Comparison of ENCODE assay signal across 8 cellular contexts in the genomic region with DNA sequence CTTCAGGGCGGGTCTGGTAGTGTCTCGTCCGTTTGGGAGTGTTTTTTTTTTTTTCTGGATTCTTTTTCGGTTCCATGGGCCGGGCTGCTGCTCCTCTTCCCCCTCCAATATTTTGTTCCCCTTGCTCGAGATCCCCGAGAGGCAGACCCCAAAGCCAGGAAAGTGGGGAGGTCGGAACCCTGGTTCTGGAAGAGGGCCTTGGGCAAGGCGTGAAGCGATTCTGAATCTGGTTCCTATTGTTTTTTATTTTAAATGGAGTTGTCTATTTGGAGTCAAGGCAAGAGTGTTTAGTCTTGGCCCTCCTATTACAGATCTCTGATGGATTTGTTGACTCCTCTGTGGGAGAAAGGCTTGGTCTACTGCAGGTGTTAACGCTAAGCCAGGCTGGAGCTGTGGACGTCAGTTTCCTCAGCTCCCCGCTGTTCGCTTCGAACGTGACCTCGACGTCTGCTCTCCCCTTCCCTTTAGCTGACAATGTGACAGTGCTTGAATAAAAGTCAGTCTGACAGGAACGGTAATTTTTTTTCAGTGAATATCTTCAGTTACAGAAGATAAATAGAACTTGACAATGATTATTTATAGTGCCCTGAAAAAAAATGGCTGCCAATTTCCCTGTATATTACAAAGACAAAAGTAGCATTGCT. TPM values are rescaled to one million over a fixed set of nuclear protein-coding genes. Genes with fewer than 3 reads are reported as not detected.
A peak's percentile ranks its signal among the peaks of the same experiment; 100 is the strongest.
DNase-seq lines count a peak whose midpoint lies in the region; ATAC-seq, FAIRE-seq and TF ChIP-seq lines count a peak whose summit lies in the region.

No MANE protein-coding gene starts in this region.

- no peaks in the 10 kb centered on the region for H3K9me3 ChIP-seq in tibial artery

- intact Hi-C loops in Right ventricle myocardium superior (cut with DNase I) = no loop called here
- intact Hi-C loops in Right ventricle myocardium inferior (cut with DNase I) = loop anchor here (2.0 to 5.0 kb wide), 2 partner anchors 70 to 225 kb away; partner anchors contain the start of gene EFR3B
- intact Hi-C loops in tibial artery (cut with DNase I; ENCODE audit: low total_unique reads) = no loop called here

- peak; percentile 48 for DNase-seq in Right ventricle myocardium superior
- no peak for DNase-seq in Right ventricle myocardium inferior (ENCODE audit: missing footprints)
- peak; percentile 57 for DNase-seq in NCI-H748 treated with DMSO at 0.1 percent for 48 hours (lab: John Stamatoyannopoulos, UW)
- peak; percentile 58 for DNase-seq in activated T-cell treated with anti-CD3 and anti-CD28 coated beads, Interleukin-2, amount 50 U/mL, for 24 hours
- peak; percentile 35 for DNase-seq in fibroblast of mammary gland (ENCODE audit: low read depth)
- DNase-seq in tibial artery = peak; percentile 38 to 69
- no peak for DNase-seq in GM12892 (ENCODE audit: insufficient read length)

- peak; percentile 9 for ATAC-seq in Right ventricle myocardium superior (ENCODE audit: poor library complexity)
- ATAC-seq in Right ventricle myocardium inferior = no peak

- H3K36me3 Mint-ChIP-seq in activated T-cell treated with anti-CD3 and anti-CD28 coated beads, Interleukin-2, amount 50 U/mL, for 24 hours (ENCODE audit: low read depth) = peaks cover 20% of the 10 kb centered on the region
- no peaks in the 10 kb centered on the region for H3K36me3 Mint-ChIP-seq in nephron (ENCODE audit: low read depth)

- H3K27ac Mint-ChIP-seq in activated T-cell treated with anti-CD3 and anti-CD28 coated beads, Interleukin-2, amount 50 U/mL, for 24 hours = peak overlapping the region; percentile 100
- peak overlapping the region; percentile 100 for H3K27ac Mint-ChIP-seq in nephron

- no peaks in the 10 kb centered on the region for H3K27me3 ChIP-seq in tibial artery

- peaks cover 0 to 26% (median 11%) of the 10 kb centered on the region in 4 donors for H3K4me1 ChIP-seq in tibial artery

- peak overlapping the region; percentile 95 for H3K4me3 Mint-ChIP-seq in activated T-cell treated with anti-CD3 and anti-CD28 coated beads, Interleukin-2, amount 50 U/mL, for 24 hours
- peak overlapping the region; percentile 99 to 100 (median 99) for H3K4me3 Mint-ChIP-seq in nephron

- no peak for FAIRE-seq in GM12892 (lab: Jason Lieb, UNC)

- H3K27ac ChIP-seq in tibial artery = peak overlapping the region; percentile 98 to 99

- no peaks in the 10 kb centered on the region for H3K27me3 Mint-ChIP-seq in activated T-cell treated with anti-CD3 and anti-CD28 coated beads, Interleukin-2, amount 50 U/mL, for 24 hours
- peaks cover 4% of the 10 kb centered on the region for H3K27me3 Mint-ChIP-seq in nephron (ENCODE audit: low read depth)

- peaks cover 0 to under 1% (median 0%) of the 10 kb centered on the region in 3 donors for H3K36me3 ChIP-seq in tibial artery

- TF ChIP-seq POLR2A in GM12892 (IDR thresholded peaks at IDR 0.05; ENCODE audit: low read depth, low read length) = no peak

- peaks cover 24% of the 10 kb centered on the region for H3K4me1 Mint-ChIP-seq in activated T-cell treated with anti-CD3 and anti-CD28 coated beads, Interleukin-2, amount 50 U/mL, for 24 hours (ENCODE audit: low read depth)
- peaks cover 10% of the 10 kb centered on the region for H3K4me1 Mint-ChIP-seq in nephron

- H3K4me3 ChIP-seq in fibroblast of mammary gland (ENCODE audit: control insufficient read depth, low read depth, low read length) (peak overlapping the region; percentile 94), tibial artery (peak overlapping the region; percentile 77 to 93)

- H3K9me3 Mint-ChIP-seq in activated T-cell treated with anti-CD3 and anti-CD28 coated beads, Interleukin-2, amount 50 U/mL, for 24 hours = no peaks in the 10 kb centered on the region
- no peaks in the 10 kb centered on the region for H3K9me3 Mint-ChIP-seq in nephron

- TF ChIP-seq CTCF in fibroblast of mammary gland (conservative IDR thresholded peaks at IDR 0.05; ENCODE audit: control insufficient read depth, insufficient read depth, low read depth, low read length) = no peak
- no peak for TF ChIP-seq CTCF in nephron (IDR thresholded peaks at IDR 0.05; ENCODE audit: unreplicated experiment in 3 of 3)
- no peak for TF ChIP-seq CTCF in tibial artery (IDR thresholded peaks at IDR 0.05)

RNA-seq across cellular contexts. Expression of gene DNAJC27, which starts 0.7 kb away (rescaled TPM):
- total RNA-seq in Right ventricle myocardium superior = 8.5 TPM
- total RNA-seq in Right ventricle myocardium inferior = 9.8 TPM
- 3.0 TPM for polyA plus RNA-seq in GM12892 (2012; ENCODE audit: missing spikeins)

RNA-seq across cellular contexts. Expression of gene ADCY3, which starts 52.4 kb away (rescaled TPM):
- 19.8 TPM for total RNA-seq in Right ventricle myocardium superior
- total RNA-seq in Right ventricle myocardium inferior = 26.7 TPM
- 82.3 TPM for polyA plus RNA-seq in GM12892 (2012; ENCODE audit: missing spikeins)

Comparison
In these comparisons a context has a peak if more than half of its experiments do, and no peak if none do; other contexts are left out.
1. DNase-seq: peak in Right ventricle myocardium superior (single experiment), NCI-H748 treated with DMSO at 0.1 percent for 48 hours (single experiment), activated T-cell treated with anti-CD3 and anti-CD28 coated beads, Interleukin-2, amount 50 U/mL, for 24 hours (single experiment), fibroblast of mammary gland (single experiment) and tibial artery (2 of 2); none in Right ventricle myocardium inferior (single experiment) and GM12892 (single experiment).